8 cellular contexts compared by ENCODE assay signal in genomic region chr17:74859439-74860228, GRCh38. TPM values are rescaled to one million over a fixed set of nuclear protein-coding genes. Genes with fewer than 3 reads are reported as not detected.
A peak's percentile ranks its signal among the peaks of the same experiment; 100 is the strongest.
DNase-seq lines count a peak whose midpoint lies in the region; ATAC-seq and TF ChIP-seq lines count a peak whose summit lies in the region.

GRIN2C (minus strand) TSS chr17:74859885; CDS start chr17:74855092, 4,793 bp downstream.

- peaks cover 5% of the 10 kb centered on the region for H3K9me3 Mint-ChIP-seq in glutamatergic neuron (ENCODE audit: unreplicated experiment)
- no peaks in the 10 kb centered on the region for H3K9me3 Mint-ChIP-seq in stimulated activated naive CD8-positive, alpha-beta T cell treated with anti-CD3 and anti-CD28 coated beads, Interleukin-15, amount 100 ng/mL, for 72 hours

- no peaks in the 10 kb centered on the region for H3K4me1 Mint-ChIP-seq in glutamatergic neuron (ENCODE audit: low read depth, unreplicated experiment)
- H3K4me1 Mint-ChIP-seq in stimulated activated naive CD8-positive, alpha-beta T cell treated with anti-CD3 and anti-CD28 coated beads, Interleukin-15, amount 100 ng/mL, for 72 hours, result peaks cover 29% of the 10 kb centered on the region

- H3K27ac Mint-ChIP-seq in glutamatergic neuron (ENCODE audit: unreplicated experiment), result no peak within 1 kb of the TSS
- peak within 1 kb of the TSS in 1 of 2 donors; percentile 77 for H3K27ac Mint-ChIP-seq in stimulated activated naive CD8-positive, alpha-beta T cell treated with anti-CD3 and anti-CD28 coated beads, Interleukin-15, amount 100 ng/mL, for 72 hours

- DNase-seq in NCI-H345 (lab: John Stamatoyannopoulos, UW), result peak; percentile 23
- no peak for DNase-seq in NCI-H345 treated with DMSO at 0.1 percent for 48 hours (lab: John Stamatoyannopoulos, UW; ENCODE audit: unreplicated experiment)
- DNase-seq in activated CD4-positive, alpha-beta T cell treated with anti-CD3 and anti-CD28 coated beads, Interleukin-2, amount 50 U/mL, for 48 hours, result peak; percentile 25 to 28
- DNase-seq in glutamatergic neuron, result peak; percentile 54
- DNase-seq in stimulated activated naive CD8-positive, alpha-beta T cell treated with anti-CD3 and anti-CD28 coated beads, Interleukin-15, amount 100 ng/mL, for 72 hours, result peak in 1 of 2 donors; percentile 30
- DNase-seq in KBM-7, result no peak
- no peak for DNase-seq in MV-4-11 (lab: John Stamatoyannopoulos, UW)
- no peak for DNase-seq in kidney glomerular epithelial cell (lab: John Stamatoyannopoulos, UW)

- peak; percentile 32 for ATAC-seq in stimulated activated naive CD8-positive, alpha-beta T cell treated with anti-CD3 and anti-CD28 coated beads, Interleukin-15, amount 100 ng/mL, for 72 hours

- H3K27me3 Mint-ChIP-seq in glutamatergic neuron (ENCODE audit: unreplicated experiment), result peaks cover 29% of the 10 kb centered on the region
- H3K27me3 Mint-ChIP-seq in stimulated activated naive CD8-positive, alpha-beta T cell treated with anti-CD3 and anti-CD28 coated beads, Interleukin-15, amount 100 ng/mL, for 72 hours, result peaks cover 91% of the 10 kb centered on the region

- H3K36me3 Mint-ChIP-seq in glutamatergic neuron (ENCODE audit: unreplicated experiment), result no peaks in the 10 kb centered on the region

- in situ Hi-C loops in KBM-7 (cut with MboI; ENCODE audit: low pct_unique_long_range_greater_than_20kb, low sequenced_read_pairs), result no loop called here

- peak within 1 kb of the TSS; percentile 74 for H3K4me3 Mint-ChIP-seq in glutamatergic neuron (ENCODE audit: unreplicated experiment)
- peak within 1 kb of the TSS; percentile 65 to 75 for H3K4me3 Mint-ChIP-seq in stimulated activated naive CD8-positive, alpha-beta T cell treated with anti-CD3 and anti-CD28 coated beads, Interleukin-15, amount 100 ng/mL, for 72 hours

- TF ChIP-seq CTCF in glutamatergic neuron (IDR thresholded peaks at IDR 0.05; ENCODE audit: partially characterized antibody, unreplicated experiment), result peak; percentile 69

RNA-seq across cellular contexts. Expression of gene GRIN2C, which starts in this region (rescaled TPM):
- 0.12 TPM for total RNA-seq in glutamatergic neuron (ENCODE audit: unreplicated experiment)

Comparison
In these comparisons a context has a peak if more than half of its experiments do, and no peak if none do; other contexts are left out.
1. DNase-seq: peak in NCI-H345 (single experiment) and activated CD4-positive, alpha-beta T cell treated with anti-CD3 and anti-CD28 coated beads, Interleukin-2, amount 50 U/mL, for 48 hours (2 of 2); none in NCI-H345 treated with DMSO at 0.1 percent for 48 hours (single experiment), KBM-7 (single experiment), MV-4-11 (single experiment) and kidney glomerular epithelial cell (single experiment).
2. Peak in DNase-seq in glutamatergic neuron; RNA of the gene not detected or under 1 TPM.